8 cellular contexts compared by ENCODE assay signal in the genomic region with DNA sequence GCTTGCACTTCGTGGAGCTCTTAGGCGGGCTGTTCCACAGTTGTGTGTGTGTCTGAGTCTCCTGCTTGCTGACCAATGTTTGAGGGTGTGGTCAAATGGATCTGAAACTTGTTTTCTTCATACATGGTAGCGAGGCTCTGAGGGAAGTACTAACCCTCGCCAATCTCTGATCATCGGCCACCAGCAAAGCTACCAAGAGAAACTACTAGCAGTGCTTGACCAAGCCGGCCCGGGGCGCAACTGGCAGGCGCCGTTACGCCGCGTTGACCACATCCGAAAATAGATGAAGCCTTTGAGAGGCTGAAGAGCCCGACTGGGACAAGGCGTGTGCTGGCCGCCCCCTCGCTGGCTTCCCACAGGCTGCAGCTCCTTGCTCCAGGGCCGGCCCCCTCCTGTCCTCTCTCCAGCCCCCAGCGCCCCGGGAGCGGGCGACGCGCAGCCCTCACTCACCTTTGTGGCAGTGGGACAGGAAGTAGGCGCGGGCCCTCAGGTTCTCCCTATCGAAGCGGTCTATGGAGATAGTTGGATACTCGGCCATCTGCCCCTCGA.
A peak's percentile ranks its signal among the peaks of the same experiment; 100 is the strongest.
DNase-seq lines count a peak whose midpoint lies in the region; ATAC-seq lines count a peak whose summit lies in the region.

No MANE protein-coding gene starts in this region.

- DNase-seq in AG08396 (ENCODE audit: low spot score) = peak; percentile 58
- DNase-seq in NOMO-1 treated with dmso at 0.1 percent for 144 hours (lab: John Stamatoyannopoulos, UW; ENCODE audit: unreplicated experiment) = peak; percentile 22
- DNase-seq in T47D (ENCODE audit: low read depth in 1 of 2, low spot score in 1 of 2) = peak; percentile 41 to 65
- peak; percentile 56 for DNase-seq in kidney glomerular epithelial cell (lab: John Stamatoyannopoulos, UW)
- DNase-seq in NCI-H2196 (lab: John Stamatoyannopoulos, UW; ENCODE audit: unreplicated experiment) = no peak

- H3K4me3 Mint-ChIP-seq in stimulated activated naive CD8-positive, alpha-beta T cell treated with anti-CD3 and anti-CD28 coated beads, Interleukin-15, Interleukin-2, amounts not matched to agents 100 ng/mL and 50 ng/mL, for 24 hours = peak overlapping the region; percentile 91

- peaks cover 51% of the 10 kb centered on the region for H3K4me1 Mint-ChIP-seq in stimulated activated naive CD8-positive, alpha-beta T cell treated with anti-CD3 and anti-CD28 coated beads, Interleukin-15, Interleukin-2, amounts not matched to agents 100 ng/mL and 50 ng/mL, for 24 hours (ENCODE audit: low read depth)

- no peaks in the 10 kb centered on the region for H3K27me3 Mint-ChIP-seq in stimulated activated naive CD8-positive, alpha-beta T cell treated with anti-CD3 and anti-CD28 coated beads, Interleukin-15, Interleukin-2, amounts not matched to agents 100 ng/mL and 50 ng/mL, for 24 hours

- H3K27ac Mint-ChIP-seq in stimulated activated naive CD8-positive, alpha-beta T cell treated with anti-CD3 and anti-CD28 coated beads, Interleukin-15, Interleukin-2, amounts not matched to agents 100 ng/mL and 50 ng/mL, for 24 hours = peak overlapping the region; percentile 94

- in situ Hi-C loops in T47D (cut with HindIII; ENCODE audit: low pct_unique_long_range_greater_than_20kb, low sequenced_read_pairs) = no loop called here

- H3K36me3 Mint-ChIP-seq in stimulated activated naive CD8-positive, alpha-beta T cell treated with anti-CD3 and anti-CD28 coated beads, Interleukin-15, Interleukin-2, amounts not matched to agents 100 ng/mL and 50 ng/mL, for 24 hours (ENCODE audit: low read depth) = peaks cover 13% of the 10 kb centered on the region

- H3K9me3 Mint-ChIP-seq in stimulated activated naive CD8-positive, alpha-beta T cell treated with anti-CD3 and anti-CD28 coated beads, Interleukin-15, Interleukin-2, amounts not matched to agents 100 ng/mL and 50 ng/mL, for 24 hours = no peaks in the 10 kb centered on the region

- ATAC-seq in GM18499 (IDR thresholded peaks at IDR 0.05; ENCODE audit: insufficient read depth, unreplicated experiment) (peak; percentile 24), HG02870 (IDR thresholded peaks at IDR 0.05; ENCODE audit: unreplicated experiment) (peak; percentile 16)
